20 cellular contexts compared by ENCODE assay signal in the genomic region with DNA sequence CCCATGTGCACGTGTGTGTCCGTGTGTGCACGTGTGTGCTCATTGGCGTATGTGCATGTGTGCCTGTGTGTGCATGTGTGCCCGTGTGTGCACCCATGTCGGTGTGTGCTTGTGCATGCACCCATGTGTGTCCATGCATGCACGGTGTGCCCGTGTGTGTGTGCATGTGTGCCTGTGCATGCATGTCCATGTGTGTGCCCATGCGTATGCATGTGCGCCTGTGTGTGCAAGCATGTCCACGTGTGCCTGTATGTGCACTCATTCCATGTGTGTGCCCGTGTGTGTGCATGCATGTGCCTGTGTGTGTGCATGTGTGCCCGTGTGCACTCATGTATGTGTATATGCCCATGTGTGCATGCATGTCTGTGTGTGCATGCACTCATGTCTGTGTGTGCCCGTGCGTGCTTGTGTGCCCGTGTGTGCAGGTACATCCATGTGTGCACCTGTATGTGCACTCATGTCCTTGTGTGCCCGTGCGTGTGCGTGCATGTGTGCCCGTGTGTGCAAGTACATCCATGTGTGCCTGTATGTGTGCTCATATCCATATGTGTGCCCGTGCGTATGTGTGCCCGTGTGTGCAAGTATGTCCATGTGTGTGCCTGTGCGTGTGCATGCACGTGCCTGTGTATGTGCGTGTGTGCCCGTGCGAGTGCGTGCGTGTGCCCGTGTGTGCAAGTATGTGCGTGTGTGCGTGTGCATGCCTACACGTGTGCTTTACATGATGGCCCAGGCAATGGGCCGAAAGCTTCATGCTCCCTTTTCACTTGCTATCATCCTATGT. TPM values are rescaled to one million over a fixed set of nuclear protein-coding genes. Genes with fewer than 3 reads are reported as not detected.
DNase-seq lines count a peak whose midpoint lies in the region; ATAC-seq, FAIRE-seq and TF ChIP-seq lines count a peak whose summit lies in the region.
"Had no signal": no experiment of that assay in that cellular context is flagged by ENCODE, and none has a peak within 500 bp of the region (broad histone marks: within the 10 kb centered on the region; RNA-seq: fewer than 3 reads in every experiment).

No MANE protein-coding gene starts in this region.

- no peaks in the 10 kb centered on the region for H3K36me3 Mint-ChIP-seq in CD8-positive, alpha-beta memory T cell
- no peaks in the 10 kb centered on the region for H3K36me3 Mint-ChIP-seq in nephron progenitor cell (ENCODE audit: low read depth)

- peaks cover 35 to 65% (median 35%) of the 10 kb centered on the region in 3 donors for H3K4me1 Mint-ChIP-seq in CD8-positive, alpha-beta memory T cell
- H3K4me1 Mint-ChIP-seq in nephron progenitor cell, result peaks cover 11% of the 10 kb centered on the region

- in situ Hi-C loops in K562 (cut with MboI), result no loop called here

- TF ChIP-seq EP300 in K562 (IDR thresholded peaks at IDR 0.05; ENCODE audit: low read length), result no peak

- TF ChIP-seq RAD21 in K562 (CRISPR knock-in tag; conservative IDR thresholded peaks at IDR 0.05 in 1 of 2, IDR thresholded peaks at IDR 0.05 in 1 of 2), result no peak

- peak overlapping the region; percentile 17; the same call in 1 of the 2 replicates for H3K27ac ChIP-seq in 22Rv1
- H3K27ac ChIP-seq in CD8-positive, alpha-beta memory T cell (ENCODE audit: low read depth, low read length), result no peak overlapping the region
- H3K27ac ChIP-seq in K562 (ENCODE audit: extremely low read depth, low read depth, low read length), result no peak overlapping the region
- no peak overlapping the region for H3K27ac ChIP-seq in A673 (ENCODE audit: low read depth, low read length, poor library complexity, severe bottlenecking)
- H3K27ac ChIP-seq: HL-60, KMS-11, SJSA1 had no signal

- no peaks in the 10 kb centered on the region for H3K79me2 ChIP-seq in K562 (ENCODE audit: control insufficient read depth, insufficient read depth, low read length)

- no peaks in the 10 kb centered on the region for H3K9me1 ChIP-seq in K562 (ENCODE audit: control insufficient read depth, insufficient read depth, low read length)

- H3K4me1 ChIP-seq in CD8-positive, alpha-beta memory T cell (ENCODE audit: insufficient read depth, low read length), result peaks cover 20% of the 10 kb centered on the region
- peaks cover 0 to 60% of the 10 kb centered on the region in 2 experiments; a peak in 4 of 5 replicates for H3K4me1 ChIP-seq in K562 (replicated peaks in 1 of 2; ENCODE audit: control insufficient read depth in 2 of 2, insufficient read depth in 2 of 2, low read length in 2 of 2)
- no peaks in the 10 kb centered on the region for H3K4me1 ChIP-seq in A673 (ENCODE audit: insufficient read depth, low read length, poor library complexity, severe bottlenecking)
- H3K4me1 ChIP-seq: SJSA1 had no signal

- H3K36me3 ChIP-seq in CD8-positive, alpha-beta memory T cell (ENCODE audit: insufficient read depth, low read length), result no peaks in the 10 kb centered on the region
- no peaks in the 10 kb centered on the region for H3K36me3 ChIP-seq in K562 (ENCODE audit: control insufficient read depth, insufficient read depth, low read length)
- H3K36me3 ChIP-seq in A673 (ENCODE audit: insufficient read depth, low read length, poor library complexity, severe bottlenecking), result no peaks in the 10 kb centered on the region
- H3K36me3 ChIP-seq: SJSA1 had no signal

- DNase-seq in CD8-positive, alpha-beta memory T cell, result no peak
- DNase-seq in K562 (ENCODE audit: extremely low read depth in 1 of 4, low spot score in 3 of 4) (no peak), nephron progenitor cell (no peak), A673 (ENCODE audit: low spot score) (no peak), AML-193 (lab: John Stamatoyannopoulos, UW) (no peak)
- DNase-seq: DMS 273 treated with DMSO at 0.1 percent for 48 hours, NCI-H1092, NCI-H1694 treated with DMSO at 0.1 percent for 48 hours, NCI-H69, PC-3 had no signal

- TF ChIP-seq CTCF in 22Rv1 (IDR thresholded peaks at IDR 0.05) (no peak), K562 (IDR thresholded peaks at IDR 0.05 in 2 of 3, conservative IDR thresholded peaks at IDR 0.05 in 1 of 3; ENCODE audit: insufficient read depth in 2 of 3, low read depth in 1 of 3, low read length in 3 of 3) (no peak), nephron progenitor cell (IDR thresholded peaks at IDR 0.05) (no peak), A673 (conservative IDR thresholded peaks at IDR 0.05; ENCODE audit: low read depth, low read length) (no peak)

- H3K27me3 Mint-ChIP-seq in CD8-positive, alpha-beta memory T cell, result no peaks in the 10 kb centered on the region
- H3K27me3 Mint-ChIP-seq in nephron progenitor cell (ENCODE audit: low read depth, poor library complexity), result peaks cover 29% of the 10 kb centered on the region

- BruUV-seq in K562 (replicated peaks; lab: Mats Ljungman, UMichigan), result no TSS peak
- BruUV-seq in A673 (replicated peaks; lab: Mats Ljungman, UMichigan), result no TSS peak

- H3K4me3 ChIP-seq in CD8-positive, alpha-beta memory T cell (ENCODE audit: low read length), result no peak overlapping the region
- H3K4me3 ChIP-seq in K562, result no peak overlapping the region
- no peak overlapping the region for H3K4me3 ChIP-seq in A673 (ENCODE audit: low read depth, low read length, poor library complexity, severe bottlenecking)
- H3K4me3 ChIP-seq: SJSA1 had no signal

- TF ChIP-seq POLR2A in K562 (conservative IDR thresholded peaks at IDR 0.05), result no peak

- FAIRE-seq in K562 (lab: Jason Lieb, UNC), result no peak
- FAIRE-seq: GM18507 had no signal

- ATAC-seq in K562, result no peak
- no peak for ATAC-seq in HG02840 (IDR thresholded peaks at IDR 0.05; ENCODE audit: low FRiP score, unreplicated experiment)
- ATAC-seq in HG02852 (IDR thresholded peaks at IDR 0.05; ENCODE audit: unreplicated experiment), result no peak
- ATAC-seq: PC-3 had no signal

- H3K27ac Mint-ChIP-seq in CD8-positive, alpha-beta memory T cell, result peak overlapping the region in 5 of 8 donors; percentile 31 to 92 (median 68)
- peak overlapping the region; percentile 39 for H3K27ac Mint-ChIP-seq in nephron progenitor cell

- no peak overlapping the region for H3K9ac ChIP-seq in K562 (ENCODE audit: insufficient read depth in 1 of 2, low read depth in 2 of 2, low read length in 2 of 2)
- H3K9ac ChIP-seq: KMS-11 had no signal

- H3K27me3 ChIP-seq in CD8-positive, alpha-beta memory T cell (ENCODE audit: insufficient read depth, low read length, poor library complexity, severe bottlenecking), result no peaks in the 10 kb centered on the region
- H3K27me3 ChIP-seq in K562 (ENCODE audit: control insufficient read depth in 2 of 2, insufficient read depth in 2 of 2, low read length in 2 of 2) (peaks cover 2 to 5% of the 10 kb centered on the region in 2 experiments; a peak in 1 of 5 replicates), A673 (replicated peaks; ENCODE audit: insufficient read depth, low read depth, low read length, poor library complexity) (no peaks in the 10 kb centered on the region)

- no peaks in the 10 kb centered on the region for H3K9me3 Mint-ChIP-seq in CD8-positive, alpha-beta memory T cell
- H3K9me3 Mint-ChIP-seq in nephron progenitor cell, result no peaks in the 10 kb centered on the region

- H2AFZ ChIP-seq in K562 (ENCODE audit: low read depth, low read length), result no peak overlapping the region

- intact Hi-C loops in K562 (cut with micrococcal nuclease) (no loop called here), A673 (cut with micrococcal nuclease; ENCODE audit: unreplicated experiment) (no loop called here)

- no peak overlapping the region for H3K4me3 Mint-ChIP-seq in CD8-positive, alpha-beta memory T cell
- H3K4me3 Mint-ChIP-seq in nephron progenitor cell, result no peak overlapping the region

- POLR2A ChIA-PET in CD8-positive, alpha-beta memory T cell (lab: Charles Lee), result no interaction called here
- POLR2A ChIA-PET in K562 (lab: Yijun Ruan, JAX), result interaction anchor here (0.6 kb wide), 1 partner anchor 58 kb away, joined by 4 read pairs; no protein-coding TSS in a partner anchor
- POLR2A ChIA-PET in A673 (lab: Charles Lee; ENCODE audit: low non-redundant PET), result no interaction called here

- H3K9me3 ChIP-seq in CD8-positive, alpha-beta memory T cell (ENCODE audit: low read length), result no peaks in the 10 kb centered on the region
- H3K9me3 ChIP-seq in K562 (replicated peaks; ENCODE audit: control insufficient read depth, insufficient read depth, low read depth, low read length) (peaks cover 7% of the 10 kb centered on the region), A673 (ENCODE audit: low read depth, low read length, poor library complexity, severe bottlenecking) (no peaks in the 10 kb centered on the region)
- H3K9me3 ChIP-seq: SJSA1 had no signal

- WGBS in K562 (ENCODE audit: insufficient coverage, low coverage, missing lambda C conversion rate), result 64% methylated on average over 35 of the region's 35 CpGs

- no peaks in the 10 kb centered on the region for H4K20me1 ChIP-seq in K562 (replicated peaks; ENCODE audit: control insufficient read depth, insufficient read depth, low read length)

- no peak overlapping the region for H3K4me2 ChIP-seq in K562 (ENCODE audit: insufficient read depth, low read length)
- H3K4me2 ChIP-seq: KMS-11 had no signal

- CTCF ChIA-PET in CD8-positive, alpha-beta memory T cell (lab: Charles Lee), result interaction anchor here (1.1 kb wide), 1 partner anchor 10 kb away, joined by 3 read pairs; no protein-coding TSS in a partner anchor
- CTCF ChIA-PET in K562 (lab: Yijun Ruan, JAX; ENCODE audit: low intra/inter-chr PET ratio) (no interaction called here), A673 (lab: Charles Lee) (no interaction called here)

RNA-seq across cellular contexts. Expression of a gene that starts 21.6 kb away (rescaled TPM):
- total RNA-seq in CD8-positive, alpha-beta memory T cell, result 10 to 100 TPM; 27.6 to 28.1 TPM
- 142 TPM for polyA plus RNA-seq in CD8-positive, alpha-beta memory T cell
- total RNA-seq in K562 (2011; cell fraction: chromatin; rRNA removed; ENCODE audit: low replicate concordance), result 11.1 and 55.0 TPM in 2 replicates
- 38.4 and 53.0 TPM in 2 replicates for total RNA-seq in K562 (2011; cell fraction: nucleolus; rRNA removed)
- 22.6 and 29.8 TPM in 2 replicates for total RNA-seq in K562 (2011; cell fraction: nucleoplasm; rRNA removed)
- total RNA-seq in K562 (2014; rRNA removed), result 41.2 and 57.1 TPM in 2 replicates
- total RNA-seq in K562 (2014; rRNA removed; fragmentation: Illumina TruSeq; extraction: Trizol), result 6.1 and 8.4 TPM in 2 replicates
- 21.4 and 23.2 TPM in 2 replicates for total RNA-seq in K562 (2015; rRNA removed; fragmentation: Illumina TruSeq; extraction: Trizol)
- 41.5 and 45.3 TPM in 2 replicates for total RNA-seq in K562 (2021)
- polyA plus RNA-seq in K562 (2011; rRNA removed), result 31.1 and 32.8 TPM in 2 replicates
- 41.1 and 137 TPM in 2 replicates for polyA plus RNA-seq in K562 (2011; cell fraction: cytosol; rRNA removed)
- polyA plus RNA-seq in K562 (2011; cell fraction: nucleus; rRNA removed), result 69.7 and 163 TPM in 2 replicates
- polyA plus RNA-seq in K562 (2012), result 26.0 and 36.8 TPM in 2 replicates
- 10.8 and 15.7 TPM in 2 replicates for polyA plus RNA-seq in K562 (2014; fragmentation: Illumina TruSeq; extraction: Trizol)
- polyA plus RNA-seq in K562 (2014; fragmentation: Nextera tagmentation; extraction: Ambion mirVana), result under 1 TPM; 0.08 to 0.71 TPM
- 37.5 and 37.9 TPM in 2 replicates for polyA plus RNA-seq in K562 (2014; rRNA removed)
- 13.5 and 29.7 TPM in 2 replicates for polyA minus RNA-seq in K562 (2011; rRNA and poly(A)+ RNA removed)
- polyA minus RNA-seq in K562 (2011; cell fraction: cytosol; rRNA and poly(A)+ RNA removed), result 38.7 and 58.7 TPM in 2 replicates
- polyA minus RNA-seq in K562 (2011; cell fraction: nucleus; rRNA and poly(A)+ RNA removed), result 26.9 and 35.3 TPM in 2 replicates
- total RNA-seq in A673 (2021), result 2.0 and 3.5 TPM in 2 replicates
- total RNA-seq: MCF 10A, PC-3, SJSA1 had no signal
- polyA plus RNA-seq: AG04450, BJ had no signal

RNA-seq across cellular contexts. Expression of a gene that starts 35.7 kb away (rescaled TPM):
- not detected for total RNA-seq in CD8-positive, alpha-beta memory T cell
- polyA plus RNA-seq in CD8-positive, alpha-beta memory T cell, result not detected
- not detected in 2 replicates for total RNA-seq in K562 (2011; cell fraction: chromatin; rRNA removed; ENCODE audit: low replicate concordance)
- not detected in 2 replicates for total RNA-seq in K562 (2011; cell fraction: nucleolus; rRNA removed)
- not detected in 2 replicates for total RNA-seq in K562 (2011; cell fraction: nucleoplasm; rRNA removed)
- total RNA-seq in K562 (2014; rRNA removed) (not detected in 2 replicates), K562 (2014; rRNA removed; fragmentation: Illumina TruSeq; extraction: Trizol) (not detected in 2 replicates), K562 (2015; rRNA removed; fragmentation: Illumina TruSeq; extraction: Trizol) (not detected in 2 replicates), K562 (2021) (not detected in 2 replicates), A673 (2021) (not detected in 2 replicates)
- polyA plus RNA-seq in K562 (2011; rRNA removed) (not detected in 2 replicates), K562 (2014; fragmentation: Illumina TruSeq; extraction: Trizol) (not detected in 2 replicates), K562 (2014; fragmentation: Nextera tagmentation; extraction: Ambion mirVana) (not detected), K562 (2014; rRNA removed) (not detected in 2 replicates)
- 0.07 TPM in 1 of 2 replicates, not detected in the other for polyA plus RNA-seq in K562 (2011; cell fraction: cytosol; rRNA removed)
- not detected in 2 replicates for polyA plus RNA-seq in K562 (2011; cell fraction: nucleus; rRNA removed)
- not detected in 2 replicates for polyA plus RNA-seq in K562 (2012)
- polyA minus RNA-seq in K562 (2011; rRNA and poly(A)+ RNA removed), result not detected in 2 replicates
- not detected in 2 replicates for polyA minus RNA-seq in K562 (2011; cell fraction: cytosol; rRNA and poly(A)+ RNA removed)
- polyA minus RNA-seq in K562 (2011; cell fraction: nucleus; rRNA and poly(A)+ RNA removed), result not detected in 2 replicates
- total RNA-seq: MCF 10A, PC-3, SJSA1 had no signal
- polyA plus RNA-seq: AG04450, BJ had no signal

RNA-seq across cellular contexts. Expression of a gene that starts 45.3 kb away (rescaled TPM):
- 10 to 100 TPM; 85.0 to 95.3 TPM for total RNA-seq in CD8-positive, alpha-beta memory T cell
- polyA plus RNA-seq in CD8-positive, alpha-beta memory T cell, result 113 TPM
- 2.2 and 8.0 TPM in 2 replicates for total RNA-seq in K562 (2011; cell fraction: chromatin; rRNA removed; ENCODE audit: low replicate concordance)
- 17.5 and 22.6 TPM in 2 replicates for total RNA-seq in K562 (2011; cell fraction: nucleolus; rRNA removed)
- 10.3 and 13.7 TPM in 2 replicates for total RNA-seq in K562 (2011; cell fraction: nucleoplasm; rRNA removed)
- total RNA-seq in K562 (2014; rRNA removed), result 120 and 124 TPM in 2 replicates
- 31.5 and 35.9 TPM in 2 replicates for total RNA-seq in K562 (2014; rRNA removed; fragmentation: Illumina TruSeq; extraction: Trizol)
- 93.8 and 97.3 TPM in 2 replicates for total RNA-seq in K562 (2015; rRNA removed; fragmentation: Illumina TruSeq; extraction: Trizol)
- 83.2 and 87.9 TPM in 2 replicates for total RNA-seq in K562 (2021)
- 44.2 and 52.3 TPM in 2 replicates for polyA plus RNA-seq in K562 (2011; rRNA removed)
- 78.5 and 131 TPM in 2 replicates for polyA plus RNA-seq in K562 (2011; cell fraction: cytosol; rRNA removed)
- polyA plus RNA-seq in K562 (2011; cell fraction: nucleus; rRNA removed), result 26.1 and 29.8 TPM in 2 replicates
- 61.4 and 75.3 TPM in 2 replicates for polyA plus RNA-seq in K562 (2012)
- polyA plus RNA-seq in K562 (2014; fragmentation: Illumina TruSeq; extraction: Trizol), result 56.9 and 68.4 TPM in 2 replicates
- 10 to 100 TPM in 1 of 2 experiments, 1 to 10 TPM in 1; 3.5 to 13.6 TPM for polyA plus RNA-seq in K562 (2014; fragmentation: Nextera tagmentation; extraction: Ambion mirVana)
- 93.7 and 131 TPM in 2 replicates for polyA plus RNA-seq in K562 (2014; rRNA removed)
- 4.1 and 5.0 TPM in 2 replicates for polyA minus RNA-seq in K562 (2011; rRNA and poly(A)+ RNA removed)
- 8.6 and 16.9 TPM in 2 replicates for polyA minus RNA-seq in K562 (2011; cell fraction: cytosol; rRNA and poly(A)+ RNA removed)
- polyA minus RNA-seq in K562 (2011; cell fraction: nucleus; rRNA and poly(A)+ RNA removed), result 6.2 and 6.3 TPM in 2 replicates
- total RNA-seq in A673 (2021), result 47.2 and 51.3 TPM in 2 replicates

RNA-seq across cellular contexts. Expression of a gene that starts 46.3 kb away (rescaled TPM):
- total RNA-seq in CD8-positive, alpha-beta memory T cell, result 10 to 100 TPM; 36.3 to 39.0 TPM
- 40.8 TPM for polyA plus RNA-seq in CD8-positive, alpha-beta memory T cell
- 27.4 and 90.5 TPM in 2 replicates for total RNA-seq in K562 (2011; cell fraction: chromatin; rRNA removed; ENCODE audit: low replicate concordance)
- total RNA-seq in K562 (2011; cell fraction: nucleolus; rRNA removed), result 79.5 and 85.9 TPM in 2 replicates
- total RNA-seq in K562 (2011; cell fraction: nucleoplasm; rRNA removed), result 36.4 and 47.7 TPM in 2 replicates
- total RNA-seq in K562 (2014; rRNA removed) (28.8 and 29.5 TPM in 2 replicates), K562 (2014; rRNA removed; fragmentation: Illumina TruSeq; extraction: Trizol) (1.4 and 2.8 TPM in 2 replicates), K562 (2015; rRNA removed; fragmentation: Illumina TruSeq; extraction: Trizol) (10.8 and 14.0 TPM in 2 replicates), K562 (2021) (19.7 and 23.8 TPM in 2 replicates), A673 (2021) (30.0 and 32.6 TPM in 2 replicates)
- polyA plus RNA-seq in K562 (2011; rRNA removed) (11.5 and 20.7 TPM in 2 replicates), K562 (2014; fragmentation: Illumina TruSeq; extraction: Trizol) (9.0 and 18.5 TPM in 2 replicates), K562 (2014; fragmentation: Nextera tagmentation; extraction: Ambion mirVana) (under 1 TPM; 0.10 to 0.42 TPM), K562 (2014; rRNA removed) (25.0 and 28.2 TPM in 2 replicates)
- polyA plus RNA-seq in K562 (2011; cell fraction: cytosol; rRNA removed), result 17.0 and 42.5 TPM in 2 replicates
- 56.1 and 107 TPM in 2 replicates for polyA plus RNA-seq in K562 (2011; cell fraction: nucleus; rRNA removed)
- polyA plus RNA-seq in K562 (2012), result 11.3 and 21.1 TPM in 2 replicates
- polyA minus RNA-seq in K562 (2011; rRNA and poly(A)+ RNA removed), result 3.0 and 6.7 TPM in 2 replicates
- 13.3 and 13.6 TPM in 2 replicates for polyA minus RNA-seq in K562 (2011; cell fraction: cytosol; rRNA and poly(A)+ RNA removed)
- polyA minus RNA-seq in K562 (2011; cell fraction: nucleus; rRNA and poly(A)+ RNA removed), result 27.1 and 27.5 TPM in 2 replicates
